ENCODE assay signal across 1 cellular context in genomic region chr17:74865504-74866197, GRCh38.
TF ChIP-seq lines count a peak whose summit lies in the region.

No MANE protein-coding gene starts in this region.

TF ChIP-seq in HepG2, 621 proteins besides CTCF, POLR2A, EP300 and RAD21:
- TF ChIP-seq NRL (CRISPR knock-in tag; IDR thresholded peaks at IDR 0.05; ENCODE audit: borderline replicate concordance) (0 out of 2 replicates have a peak, but pooled peaks have one; percentile 7), ZBTB43 (CRISPR knock-in tag; conservative IDR thresholded peaks at IDR 0.05) (no peak), ZNF296 (CRISPR knock-in tag; conservative IDR thresholded peaks at IDR 0.05) (no peak), ZNF263 (CRISPR knock-in tag; IDR thresholded peaks at IDR 0.05) (peak; percentile 79), POLR2G (IDR thresholded peaks at IDR 0.05; ENCODE audit: low read depth, low read length) (no peak)
- TF ChIP-seq, protein P1, sequence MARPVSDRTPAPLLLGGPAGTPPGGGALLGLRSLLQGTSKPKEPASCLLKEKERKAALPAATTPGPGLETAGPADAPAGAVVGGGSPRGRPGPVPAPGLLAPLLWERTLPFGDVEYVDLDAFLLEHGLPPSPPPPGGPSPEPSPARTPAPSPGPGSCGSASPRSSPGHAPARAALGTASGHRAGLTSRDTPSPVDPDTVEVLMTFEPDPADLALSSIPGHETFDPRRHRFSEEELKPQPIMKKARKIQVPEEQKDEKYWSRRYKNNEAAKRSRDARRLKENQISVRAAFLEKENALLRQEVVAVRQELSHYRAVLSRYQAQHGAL (CRISPR knock-in tag; IDR thresholded peaks at IDR 0.05; ENCODE audit: not compliant biosample characterization), result no peak
- TF ChIP-seq, protein P2, sequence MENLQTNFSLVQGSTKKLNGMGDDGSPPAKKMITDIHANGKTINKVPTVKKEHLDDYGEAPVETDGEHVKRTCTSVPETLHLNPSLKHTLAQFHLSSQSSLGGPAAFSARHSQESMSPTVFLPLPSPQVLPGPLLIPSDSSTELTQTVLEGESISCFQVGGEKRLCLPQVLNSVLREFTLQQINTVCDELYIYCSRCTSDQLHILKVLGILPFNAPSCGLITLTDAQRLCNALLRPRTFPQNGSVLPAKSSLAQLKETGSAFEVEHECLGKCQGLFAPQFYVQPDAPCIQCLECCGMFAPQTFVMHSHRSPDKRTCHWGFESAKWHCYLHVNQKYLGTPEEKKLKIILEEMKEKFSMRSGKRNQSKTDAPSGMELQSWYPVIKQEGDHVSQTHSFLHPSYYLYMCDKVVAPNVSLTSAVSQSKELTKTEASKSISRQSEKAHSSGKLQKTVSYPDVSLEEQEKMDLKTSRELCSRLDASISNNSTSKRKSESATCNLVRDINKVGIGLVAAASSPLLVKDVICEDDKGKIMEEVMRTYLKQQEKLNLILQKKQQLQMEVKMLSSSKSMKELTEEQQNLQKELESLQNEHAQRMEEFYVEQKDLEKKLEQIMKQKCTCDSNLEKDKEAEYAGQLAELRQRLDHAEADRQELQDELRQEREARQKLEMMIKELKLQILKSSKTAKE (CRISPR knock-in tag; IDR thresholded peaks at IDR 0.05; ENCODE audit: borderline replicate concordance), result no peak
- TF ChIP-seq, protein P3, sequence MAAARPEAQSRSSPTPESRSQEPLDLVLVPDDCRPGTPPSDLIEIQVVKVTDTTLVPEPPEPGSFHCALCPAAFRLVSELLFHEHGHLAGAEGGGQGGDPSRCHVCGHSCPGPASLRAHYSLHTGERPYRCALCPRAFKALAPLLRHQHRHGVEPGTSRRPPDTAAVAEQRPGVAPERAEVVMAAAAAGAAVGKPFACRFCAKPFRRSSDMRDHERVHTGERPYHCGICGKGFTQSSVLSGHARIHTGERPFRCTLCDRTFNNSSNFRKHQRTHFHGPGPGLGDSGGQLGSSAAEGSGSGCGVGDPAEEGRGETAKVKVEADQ (CRISPR knock-in tag; IDR thresholded peaks at IDR 0.05; ENCODE audit: borderline replicate concordance), result no peak
TF ChIP-seq in HepG2: peak in this region for 2.
